8 cellular contexts compared by ENCODE assay signal in genomic region chr16:2124377-2124693, GRCh38. TPM values are rescaled to one million over a fixed set of nuclear protein-coding genes. Genes with fewer than 3 reads are reported as not detected.
DNase-seq lines count a peak whose midpoint lies in the region; ATAC-seq and TF ChIP-seq lines count a peak whose summit lies in the region.
"Not testable (repeated sequence)": the region's sequence is repeated elsewhere in the genome, so short reads cannot be mapped to it uniquely, and the experiment has no call there.
"Had no signal": no experiment of that assay in that cellular context is flagged by ENCODE, and none has a peak within 500 bp of the region (broad histone marks: within the 10 kb centered on the region; RNA-seq: fewer than 3 reads in every experiment).

No MANE protein-coding gene starts in this region.

- not testable (repeated sequence) for H3K27me3 ChIP-seq in H7 (ENCODE audit: control insufficient read depth, insufficient read depth, low read length); RWPE2 (ENCODE audit: insufficient read depth, poor library complexity, severe bottlenecking); breast epithelium; fibroblast of lung (ENCODE audit: control insufficient read depth, insufficient read depth, low read length); neural progenitor cell; stomach

- not testable (repeated sequence) for H3K27me3 Mint-ChIP-seq in neural progenitor cell (ENCODE audit: insufficient read depth, low read depth)

- TF ChIP-seq CTCF in RWPE2 (IDR thresholded peaks at IDR 0.05; ENCODE audit: poor library complexity, severe bottlenecking); breast epithelium (IDR thresholded peaks at IDR 0.05); fibroblast of lung (conservative IDR thresholded peaks at IDR 0.05 in 1 of 2, IDR thresholded peaks at IDR 0.05 in 1 of 2; ENCODE audit: low read depth in 1 of 2, low read length in 2 of 2); neural progenitor cell (IDR thresholded peaks at IDR 0.05); stomach (IDR thresholded peaks at IDR 0.05): not testable (repeated sequence)

- H3K4me1 Mint-ChIP-seq in neural progenitor cell = peaks cover 28% of the 10 kb centered on the region

- peaks cover 51% of the 10 kb centered on the region for H3K79me2 ChIP-seq in fibroblast of lung (ENCODE audit: control insufficient read depth, insufficient read depth, low read length)
- H3K79me2 ChIP-seq in neural progenitor cell (ENCODE audit: low read depth) = peaks cover 46% of the 10 kb centered on the region

- not testable (repeated sequence) for H2AFZ ChIP-seq in fibroblast of lung (ENCODE audit: low read length); neural progenitor cell (replicated peaks)

- not testable (repeated sequence) for H3K4me3 Mint-ChIP-seq in neural progenitor cell

- DNase-seq in H7 = peak; percentile 56
- not testable (repeated sequence) for DNase-seq in RWPE2 (ENCODE audit: low spot score); breast epithelium (ENCODE audit: low spot score in 2 of 2); fibroblast of lung (ENCODE audit: low read depth in 2 of 2); neural progenitor cell (ENCODE audit: low spot score); stomach
- peak; percentile 5 for DNase-seq in iPS-NIHi11 (ENCODE audit: low spot score)

- intact Hi-C loops in breast epithelium (cut with DNase I; ENCODE audit: low total_unique reads); stomach (cut with DNase I; ENCODE audit: low total_unique reads): not testable (repeated sequence)

- not testable (repeated sequence) for H4K20me1 ChIP-seq in fibroblast of lung (ENCODE audit: control insufficient read depth, extremely low read depth, insufficient read depth, low read length)
- peaks cover 27% of the 10 kb centered on the region for H4K20me1 ChIP-seq in neural progenitor cell (ENCODE audit: low read depth)

- H3K27ac ChIP-seq in RWPE2 (ENCODE audit: poor library complexity, severe bottlenecking) = peak overlapping the region; percentile 99
- H3K27ac ChIP-seq in breast epithelium = peak overlapping the region; percentile 94 to 99
- peak overlapping the region; percentile 93 for H3K27ac ChIP-seq in fibroblast of lung (ENCODE audit: insufficient read depth, low read length)
- H3K27ac ChIP-seq in neural progenitor cell = not testable (repeated sequence)
- H3K27ac ChIP-seq in stomach = peak overlapping the region; percentile 81 to 96 (median 92)

- H3K4me1 ChIP-seq in RWPE2 (ENCODE audit: insufficient read depth, poor library complexity, severe bottlenecking) (peaks cover 25% of the 10 kb centered on the region), breast epithelium (peaks cover 28% of the 10 kb centered on the region in 2 donors), fibroblast of lung (ENCODE audit: control insufficient read depth, extremely low read depth, insufficient read depth, low read length) (peaks cover 25% of the 10 kb centered on the region), neural progenitor cell (peaks cover 11% of the 10 kb centered on the region), stomach (peaks cover 44 to 88% (median 70%) of the 10 kb centered on the region in 4 donors)

- H3K4me3 ChIP-seq in H7 (ENCODE audit: insufficient read depth, low read depth, low read length) = not testable (repeated sequence)
- peak overlapping the region; percentile 4 for H3K4me3 ChIP-seq in RWPE2 (ENCODE audit: severe bottlenecking)
- H3K4me3 ChIP-seq in breast epithelium = peak overlapping the region; percentile 18 to 62 (median 38)
- peak overlapping the region in 1 of 4 experiments; percentile 44 for H3K4me3 ChIP-seq in fibroblast of lung (replicated peaks in 1 of 4; ENCODE audit: control extremely low read depth in 1 of 4, insufficient read depth in 1 of 4, low read depth in 3 of 4, low read length in 4 of 4)
- H3K4me3 ChIP-seq in neural progenitor cell = peak overlapping the region; percentile 24
- H3K4me3 ChIP-seq in stomach = peak overlapping the region; percentile 19 to 37 (median 34)

- H3K9me3 Mint-ChIP-seq in neural progenitor cell = not testable (repeated sequence)

- H3K4me2 ChIP-seq in fibroblast of lung (ENCODE audit: extremely low read depth, insufficient read depth, low read length) (peak overlapping the region; percentile 59), neural progenitor cell (peak overlapping the region; percentile 70)

- not testable (repeated sequence) for TF ChIP-seq POLR2A in breast epithelium (IDR thresholded peaks at IDR 0.05); stomach (IDR thresholded peaks at IDR 0.05)

- not testable (repeated sequence) for H3K27ac Mint-ChIP-seq in neural progenitor cell

- H3F3A ChIP-seq in neural progenitor cell (ENCODE audit: low read depth) = not testable (repeated sequence)

- 10 to 38% (median 28%) methylated on average over 4 to 11 of the region's 11 CpGs; no CpG with 5 or more reads in 1 of the 5 donors for WGBS in stomach, 5 donors

- not testable (repeated sequence) for TF ChIP-seq EP300 in stomach (IDR thresholded peaks at IDR 0.05)

- H3K9me3 ChIP-seq in RWPE2 (ENCODE audit: severe bottlenecking); breast epithelium; fibroblast of lung (ENCODE audit: control insufficient read depth, insufficient read depth, low read depth, low read length); neural progenitor cell (ENCODE audit: low read depth); stomach: not testable (repeated sequence)

- H3K36me3 Mint-ChIP-seq in neural progenitor cell = not testable (repeated sequence)

- H3K9ac ChIP-seq in fibroblast of lung (ENCODE audit: insufficient read depth, low read length) = peak overlapping the region; percentile 73
- not testable (repeated sequence) for H3K9ac ChIP-seq in neural progenitor cell

- H3K36me3 ChIP-seq in H7 (replicated peaks; ENCODE audit: control insufficient read depth, insufficient read depth, low read length); RWPE2 (ENCODE audit: low read depth); breast epithelium; fibroblast of lung (ENCODE audit: control insufficient read depth, insufficient read depth, low read length); neural progenitor cell; stomach: not testable (repeated sequence)

- peak; percentile 21 for ATAC-seq in RWPE2 (ENCODE audit: low read depth)

RNA-seq across cellular contexts. Expression of gene PKD1, which starts 11.4 kb away (rescaled TPM):
- total RNA-seq in H7 (2014; rRNA removed; shearing (Covaris generic)) = 45.6 and 64.4 TPM in 2 replicates
- total RNA-seq in breast epithelium (100 to 1,000 TPM in 2 of 3 donors, 10 to 100 TPM in 1; 74.2 to 110 (median 107) TPM), fibroblast of lung (120 and 199 TPM in 2 replicates), neural progenitor cell (ENCODE audit: low replicate concordance) (16.9 and 73.4 TPM in 2 replicates), stomach (100 to 1,000 TPM in 3 of 5 donors, 10 to 100 TPM in 2; 88.5 to 776 (median 459) TPM)
- polyA plus RNA-seq in fibroblast of lung (15.2 and 16.3 TPM in 2 replicates), stomach (10 to 100 TPM; 10.4 to 58.9 (median 22.7) TPM)
- 42.7 and 46.9 TPM in 2 replicates for polyA plus RNA-seq in fibroblast of lung (2012)
- polyA minus RNA-seq in fibroblast of lung (ENCODE audit: low replicate concordance) = 31.7 and 46.0 TPM in 2 replicates

RNA-seq across cellular contexts. Expression of gene RAB26, which starts 24.1 kb away (rescaled TPM):
- 9.2 and 10.7 TPM in 2 replicates for total RNA-seq in H7 (2014; rRNA removed; shearing (Covaris generic))
- 1 to 10 TPM in 2 of 3 donors, not detected in 1; 3.5 to 3.9 TPM for total RNA-seq in breast epithelium
- 0.51 and 2.0 TPM in 2 replicates for total RNA-seq in fibroblast of lung
- 0.43 and 1.3 TPM in 2 replicates for polyA plus RNA-seq in fibroblast of lung
- 0.65 and 2.1 TPM in 2 replicates for polyA plus RNA-seq in fibroblast of lung (2012)
- 0.94 and 8.3 TPM in 2 replicates for polyA minus RNA-seq in fibroblast of lung (ENCODE audit: low replicate concordance)
- 2.1 and 4.4 TPM in 2 replicates for total RNA-seq in neural progenitor cell (ENCODE audit: low replicate concordance)
- 100 to 1,000 TPM in 1 of 5 donors, 10 to 100 TPM in 1, not detected in 3; 27.2 to 114 TPM for total RNA-seq in stomach
- polyA plus RNA-seq in stomach = 10 to 100 TPM; 15.1 to 63.4 (median 20.3) TPM
- total RNA-seq: mononuclear cell had no signal

RNA-seq across cellular contexts. Expression of gene TRAF7, which starts 31.2 kb away (rescaled TPM):
- 147 and 153 TPM in 2 replicates for total RNA-seq in H7 (2014; rRNA removed; shearing (Covaris generic))
- total RNA-seq in breast epithelium (10 to 100 TPM; 28.4 to 35.4 (median 32.5) TPM), fibroblast of lung (52.1 and 60.3 TPM in 2 replicates), neural progenitor cell (ENCODE audit: low replicate concordance) (24.1 and 63.6 TPM in 2 replicates), stomach (100 to 1,000 TPM in 1 of 5 donors, 10 to 100 TPM in 4; 20.9 to 204 (median 58.9) TPM)
- polyA plus RNA-seq in fibroblast of lung (38.7 and 44.4 TPM in 2 replicates), stomach (10 to 100 TPM; 27.1 to 39.5 (median 37.3) TPM)
- polyA plus RNA-seq in fibroblast of lung (2012) = 77.9 and 87.1 TPM in 2 replicates
- polyA minus RNA-seq in fibroblast of lung (ENCODE audit: low replicate concordance) = 135 and 152 TPM in 2 replicates
